ENCODE assay signal across 1 cellular context in the genomic region with DNA sequence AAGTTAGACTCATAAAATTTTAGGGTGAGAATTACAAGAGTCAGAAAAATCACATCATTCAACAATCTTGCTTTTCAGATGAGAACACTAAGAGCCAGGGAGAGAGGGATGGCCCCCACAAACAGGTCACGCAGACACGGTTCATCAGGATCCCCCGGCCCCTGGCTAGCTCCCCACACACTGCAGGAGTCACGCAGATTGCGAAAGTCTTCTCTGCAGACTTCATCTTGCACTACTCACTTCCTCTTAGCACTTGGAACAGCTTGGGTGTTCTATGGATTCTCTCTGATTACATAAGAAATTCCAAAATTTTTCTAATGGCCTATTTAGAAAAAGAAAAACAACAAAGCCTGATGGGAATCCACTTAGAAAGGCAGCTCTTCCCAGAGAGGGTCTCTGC.
TF ChIP-seq lines count a peak whose summit lies in the region.

No MANE protein-coding gene starts in this region.

TF ChIP-seq in A549, 52 proteins besides CTCF, POLR2A, EP300 and RAD21 (continued from another document):
- TF ChIP-seq BCL3 (IDR thresholded peaks at IDR 0.05) = peak; percentile 64; the same call in 1 of the 3 replicates
- peak; percentile 19; the same call in 1 of the 2 replicates for TF ChIP-seq GATA3 (IDR thresholded peaks at IDR 0.05; ENCODE audit: borderline replicate concordance)
